30 cellular contexts compared by ENCODE assay signal in genomic region chr2:36675579-36675978, GRCh38. TPM values are rescaled to one million over a fixed set of nuclear protein-coding genes. Genes with fewer than 3 reads are reported as not detected.
"Had no signal": no experiment of that assay in that cellular context is flagged by ENCODE, and none has a peak within 500 bp of the region (broad histone marks: within the 10 kb centered on the region; RNA-seq: fewer than 3 reads in every experiment).

No MANE protein-coding gene starts in this region.

- DNase-seq: activated CD4-positive, alpha-beta memory T cell treated with anti-CD3 and anti-CD28 coated beads, Interleukin-2, amount 10 ng/mL, durations not matched to agents 7 days and 5 days; activated CD4-positive, alpha-beta T cell treated with anti-CD3 and anti-CD28 coated beads for 36 hours; activated CD4-positive, alpha-beta T cell treated with anti-CD3 and anti-CD28 coated beads, Interleukin-2, amount 10 ng/mL, durations not matched to agents 24 days and 14 days; activated CD4-positive, CD25-positive, alpha-beta regulatory T cell; activated CD4-positive, CD25-positive, alpha-beta regulatory T cell treated with anti-CD3 and anti-CD28 coated beads, Interleukin-2, amount 50 U/mL, for 72 hours; activated CD8-positive, alpha-beta memory T cell treated with anti-CD3 and anti-CD28 coated beads, Interleukin-2, amount 50 U/mL, for 48 hours; activated gamma-delta T cell; activated naive CD4-positive, alpha-beta T cell; activated naive CD4-positive, alpha-beta T cell treated with anti-CD3 and anti-CD28 coated beads, Interleukin-2, amount 10 ng/mL, durations not matched to agents 7 days and 5 days; activated T-cell treated with anti-CD3 and anti-CD28 coated beads for 4 hours; activated T-cell treated with anti-CD3 and anti-CD28 coated beads, Interleukin-2, amount 50 U/mL, for 24 hours; activated T-cell treated with anti-CD3 and anti-CD28 coated beads, Interleukin-2, amount 50 U/mL, for 72 hours; amniotic stem cell; anterior cingulate cortex; brain microvascular endothelial cell; central memory CD4-positive, alpha-beta T cell; cerebellar nuclear complex; colonic mucosa; effector CD8-positive, alpha-beta T cell; erythroblast; gastrocnemius medialis; glutamatergic neuron; heart left ventricle; T-helper 2 cell had no signal

- H3K4me3 ChIP-seq: cardiac muscle cell, colonic mucosa, esophagus muscularis mucosa, gastrocnemius medialis, heart left ventricle had no signal

- H3K9me3 Mint-ChIP-seq: activated naive CD4-positive, alpha-beta T cell treated with anti-CD3 and anti-CD28 coated beads, Interleukin-2, amount 10 ng/mL, durations not matched to agents 7 days and 5 days had no signal

- H3K9me3 ChIP-seq: colonic mucosa, gastrocnemius medialis had no signal

- H3K4me3 Mint-ChIP-seq: activated CD4-positive, alpha-beta memory T cell treated with anti-CD3 and anti-CD28 coated beads, Interleukin-2, amount 10 ng/mL, durations not matched to agents 7 days and 5 days; activated CD4-positive, alpha-beta T cell treated with anti-CD3 and anti-CD28 coated beads for 36 hours; activated CD4-positive, alpha-beta T cell treated with anti-CD3 and anti-CD28 coated beads, Interleukin-2, amount 10 ng/mL, durations not matched to agents 24 days and 14 days; activated naive CD4-positive, alpha-beta T cell treated with anti-CD3 and anti-CD28 coated beads, Interleukin-2, amount 10 ng/mL, durations not matched to agents 7 days and 5 days; activated naive CD8-positive, alpha-beta T cell; activated T-cell treated with anti-CD3 and anti-CD28 coated beads, Interleukin-2, amount 50 U/mL, for 24 hours; activated T-cell treated with anti-CD3 and anti-CD28 coated beads, Interleukin-2, amount 50 U/mL, for 72 hours had no signal

- H3K27me3 Mint-ChIP-seq: activated naive CD8-positive, alpha-beta T cell had no signal

- H3K36me3 ChIP-seq: brain microvascular endothelial cell, cardiac muscle cell, colonic mucosa, esophagus muscularis mucosa, gastrocnemius medialis, heart left ventricle had no signal

- H3K36me3 Mint-ChIP-seq: activated naive CD4-positive, alpha-beta T cell treated with anti-CD3 and anti-CD28 coated beads, Interleukin-2, amount 10 ng/mL, durations not matched to agents 7 days and 5 days had no signal

- H3K27ac ChIP-seq: brain microvascular endothelial cell, cardiac muscle cell, colonic mucosa, esophagus muscularis mucosa, foreskin keratinocyte, gastrocnemius medialis, heart left ventricle had no signal

- ATAC-seq: activated CD4-positive, alpha-beta T cell treated with anti-CD3 and anti-CD28 coated beads for 36 hours; activated T-cell treated with anti-CD3 and anti-CD28 coated beads, Interleukin-2, amount 50 U/mL, for 72 hours; foreskin keratinocyte; gastrocnemius medialis; heart left ventricle had no signal

- H3K4me1 ChIP-seq: colonic mucosa, foreskin keratinocyte, gastrocnemius medialis had no signal

- H3K27ac Mint-ChIP-seq: activated CD4-positive, alpha-beta memory T cell treated with anti-CD3 and anti-CD28 coated beads, Interleukin-2, amount 10 ng/mL, durations not matched to agents 7 days and 5 days; activated CD4-positive, alpha-beta T cell treated with anti-CD3 and anti-CD28 coated beads for 36 hours; activated CD4-positive, alpha-beta T cell treated with anti-CD3 and anti-CD28 coated beads, Interleukin-2, amount 10 ng/mL, durations not matched to agents 24 days and 14 days; activated naive CD4-positive, alpha-beta T cell treated with anti-CD3 and anti-CD28 coated beads, Interleukin-2, amount 10 ng/mL, durations not matched to agents 7 days and 5 days; activated naive CD8-positive, alpha-beta T cell; activated T-cell treated with anti-CD3 and anti-CD28 coated beads, Interleukin-2, amount 50 U/mL, for 24 hours; activated T-cell treated with anti-CD3 and anti-CD28 coated beads, Interleukin-2, amount 50 U/mL, for 72 hours had no signal

- H3K27me3 ChIP-seq: brain microvascular endothelial cell, cardiac muscle cell, colonic mucosa, esophagus muscularis mucosa, foreskin keratinocyte, gastrocnemius medialis, heart left ventricle had no signal

RNA-seq across cellular contexts. Expression of gene VIT, which starts 20.9 kb away (rescaled TPM):
- total RNA-seq: activated CD4-positive, alpha-beta memory T cell treated with anti-CD3 and anti-CD28 coated beads, Interleukin-2, amount 10 ng/mL, durations not matched to agents 7 days and 5 days; activated CD4-positive, alpha-beta T cell treated with anti-CD3 and anti-CD28 coated beads for 36 hours; activated CD4-positive, alpha-beta T cell treated with anti-CD3 and anti-CD28 coated beads, Interleukin-2, amount 10 ng/mL, durations not matched to agents 24 days and 14 days; activated T-cell treated with anti-CD3 and anti-CD28 coated beads, Interleukin-2, amount 50 U/mL, for 72 hours; astrocyte; cardiac muscle cell; foreskin keratinocyte; T-helper 1 cell treated with Interleukin-12 subunit alpha and Interleukin-12 subunit beta and Interleukin-4 antibody, amounts not matched to agents 30 ng/mL and 1 ng/mL, for 36 hours had no signal
- polyA plus RNA-seq: cardiac muscle cell, foreskin keratinocyte had no signal
